Comparison of ENCODE assay signal across 14 cellular contexts in genomic region chr12:57011438-57012424, GRCh38. TPM values are rescaled to one million over a fixed set of nuclear protein-coding genes. Genes with fewer than 3 reads are reported as not detected.
DNase-seq lines count a peak whose midpoint lies in the region; ATAC-seq, FAIRE-seq and TF ChIP-seq lines count a peak whose summit lies in the region.
"Had no signal": no experiment of that assay in that cellular context is flagged by ENCODE, and none has a peak within 500 bp of the region (broad histone marks: within the 10 kb centered on the region; RNA-seq: fewer than 3 reads in every experiment).

No MANE protein-coding gene starts in this region.

- no peaks in the 10 kb centered on the region for H3K36me3 ChIP-seq in KOPT-K1 (ENCODE audit: insufficient read depth, low read length)
- no peaks in the 10 kb centered on the region for H3K36me3 ChIP-seq in effector memory CD4-positive, alpha-beta T cell (ENCODE audit: control insufficient read depth, insufficient read depth, low read length)

- DNase-seq in GM12892 (ENCODE audit: insufficient read length) (no peak), GM20000 (ENCODE audit: low spot score) (peak; percentile 44), A172 (ENCODE audit: low spot score) (no peak), right cardiac atrium (no peak)
- DNase-seq in effector memory CD4-positive, alpha-beta T cell = no peak
- DNase-seq in stimulated activated CD4-positive, alpha-beta T cell treated with anti-CD3 and anti-CD28 coated beads, Interleukin-12 subunit alpha, Interleukin-12 subunit beta, amount 100 ng/mL, for 4 hours = no peak
- DNase-seq: Calu3, NCI-H2171, SHP77 treated with DMSO at 0.1 percent for 48 hours had no signal

- no peak overlapping the region for H3K4me3 ChIP-seq in effector memory CD4-positive, alpha-beta T cell (ENCODE audit: insufficient read depth, low read depth, low read length, poor library complexity, severe bottlenecking)
- no peak overlapping the region for H3K4me3 ChIP-seq in right cardiac atrium (ENCODE audit: low read length)

- no peak for TF ChIP-seq CTCF in GM20000 (IDR thresholded peaks at IDR 0.05; ENCODE audit: extremely low read depth, missing control alignments)

- H3K4me1 ChIP-seq in effector memory CD4-positive, alpha-beta T cell (ENCODE audit: control insufficient read depth, insufficient read depth, low read length, poor library complexity, severe bottlenecking) = peaks cover 8% of the 10 kb centered on the region
- no peaks in the 10 kb centered on the region for H3K4me1 ChIP-seq in right cardiac atrium (ENCODE audit: control insufficient read depth, insufficient read depth, low read length)

- TF ChIP-seq POLR2A in GM12892 (IDR thresholded peaks at IDR 0.05; ENCODE audit: low read depth, low read length) = no peak

- no peaks in the 10 kb centered on the region for H3K27me3 ChIP-seq in effector memory CD4-positive, alpha-beta T cell (replicated peaks; ENCODE audit: control insufficient read depth, insufficient read depth, low read length, poor library complexity, severe bottlenecking)
- no peaks in the 10 kb centered on the region for H3K27me3 ChIP-seq in right cardiac atrium (ENCODE audit: control insufficient read depth, insufficient read depth)

- no peaks in the 10 kb centered on the region for H3K9me3 ChIP-seq in KOPT-K1 (ENCODE audit: insufficient read depth, low read length, poor library complexity, severe bottlenecking)
- no peaks in the 10 kb centered on the region for H3K9me3 ChIP-seq in effector memory CD4-positive, alpha-beta T cell (ENCODE audit: control insufficient read depth, low read length)
- H3K9me3 ChIP-seq in right cardiac atrium (ENCODE audit: control insufficient read depth, low read length) = no peaks in the 10 kb centered on the region

- peak; percentile 21 for FAIRE-seq in GM12892 (lab: Jason Lieb, UNC)
- FAIRE-seq: bronchial epithelial cell had no signal

- H3K27ac ChIP-seq in KOPT-K1 (ENCODE audit: low read depth, low read length, poor library complexity, severe bottlenecking) = peak overlapping the region; percentile 18
- peak overlapping the region; percentile 45 for H3K27ac ChIP-seq in effector memory CD4-positive, alpha-beta T cell (ENCODE audit: insufficient read depth, low read length, poor library complexity, severe bottlenecking)
- no peak overlapping the region for H3K27ac ChIP-seq in right cardiac atrium (ENCODE audit: low read length)

- WGBS in right cardiac atrium = 55% methylated on average over 12 of the region's 12 CpGs

- intact Hi-C loops in right cardiac atrium (cut with DNase I) = loop anchor here in 1 of 4 donors (5.0 to 10.0 kb wide), 2 partner anchors 46 to 103 kb away; partner anchors contain the start of gene STAT6

- ATAC-seq in GM18498 (IDR thresholded peaks at IDR 0.05; ENCODE audit: unreplicated experiment) = no peak
- no peak for ATAC-seq in right cardiac atrium
- ATAC-seq: esophagus mucosa had no signal

RNA-seq across cellular contexts. Expression of gene TAC3, which starts 4.6 kb away (rescaled TPM):
- 0.49 TPM for polyA plus RNA-seq in GM12892 (2012; ENCODE audit: missing spikeins)
- not detected in 2 replicates for total RNA-seq in A172 (2014; rRNA removed; shearing (Covaris generic))
- not detected for total RNA-seq in right cardiac atrium
- not detected for polyA plus RNA-seq in right cardiac atrium
- total RNA-seq: bronchial epithelial cell, Calu3, esophagus mucosa, skeletal muscle tissue had no signal

RNA-seq across cellular contexts. Expression of gene ZBTB39, which starts 5.4 kb away (rescaled TPM):
- polyA plus RNA-seq in GM12892 (2012; ENCODE audit: missing spikeins) = 3.1 TPM
- total RNA-seq in A172 (2014; rRNA removed; shearing (Covaris generic)) = 3.7 and 4.7 TPM in 2 replicates
- total RNA-seq in right cardiac atrium = 1 to 10 TPM; 3.7 to 4.5 (median 4.1) TPM
- 1.9 TPM for polyA plus RNA-seq in right cardiac atrium

RNA-seq across cellular contexts. Expression of gene MYO1A, which starts 38.2 kb away (rescaled TPM):
- polyA plus RNA-seq in GM12892 (2012; ENCODE audit: missing spikeins) = 0.40 TPM
- total RNA-seq in A172 (2014; rRNA removed; shearing (Covaris generic)) = not detected in 2 replicates
- under 1 TPM in 3 of 4 donors, not detected in 1; 0.28 to 0.43 (median 0.35) TPM for total RNA-seq in right cardiac atrium
- 0.02 TPM for polyA plus RNA-seq in right cardiac atrium
- total RNA-seq: skeletal muscle tissue had no signal

RNA-seq across cellular contexts. Expression of gene RDH16, which starts 54.3 kb away (rescaled TPM):
- polyA plus RNA-seq in GM12892 (2012; ENCODE audit: missing spikeins) = 0.08 TPM
- total RNA-seq in A172 (2014; rRNA removed; shearing (Covaris generic)) = not detected in 2 replicates
- under 1 TPM; 0.06 to 0.31 (median 0.26) TPM for total RNA-seq in right cardiac atrium
- 0.29 TPM for polyA plus RNA-seq in right cardiac atrium
